In genomic region chr5:154857091-154857533, GRCh38 we compare ENCODE assay signal across 8 cellular contexts. TPM values are rescaled to one million over a fixed set of nuclear protein-coding genes. Genes with fewer than 3 reads are reported as not detected.
A peak's percentile ranks its signal among the peaks of the same experiment; 100 is the strongest.
DNase-seq lines count a peak whose midpoint lies in the region; ATAC-seq and TF ChIP-seq lines count a peak whose summit lies in the region.

No MANE protein-coding gene starts in this region.

- peak overlapping the region; percentile 61 for H3K4me3 ChIP-seq in SJSA1
- peak overlapping the region; percentile 64 to 85 (median 80) for H3K4me3 ChIP-seq in right lobe of liver

- H3K27ac ChIP-seq in SJSA1 (peak overlapping the region; percentile 95), right lobe of liver (peak overlapping the region; percentile 96 to 97 (median 97))

- 0% methylated on average over 6 of the region's 17 CpGs for WGBS in right lobe of liver (ENCODE audit: insufficient coverage, low coverage, low lambda C conversion rate, missing lambda C conversion rate)

- no peaks in the 10 kb centered on the region for H3K36me3 Mint-ChIP-seq in chondrocyte (ENCODE audit: low read depth)
- H3K36me3 Mint-ChIP-seq in stimulated activated naive CD8-positive, alpha-beta T cell treated with anti-CD3 and anti-CD28 coated beads, Interleukin-15, Interleukin-2, amounts not matched to agents 100 ng/mL and 50 ng/mL, for 24 hours (ENCODE audit: low read depth), result peaks cover 8% of the 10 kb centered on the region

- TF ChIP-seq POLR2A in right lobe of liver (IDR thresholded peaks at IDR 0.05), result no peak

- H3K36me3 ChIP-seq in SJSA1 (no peaks in the 10 kb centered on the region), right lobe of liver (no peaks in the 10 kb centered on the region)

- no peaks in the 10 kb centered on the region for H3K9me3 ChIP-seq in SJSA1 (replicated peaks)
- no peaks in the 10 kb centered on the region for H3K9me3 ChIP-seq in right lobe of liver

- H3K4me1 ChIP-seq in SJSA1 (replicated peaks), result peaks cover 18% of the 10 kb centered on the region
- peaks cover 0 to 32% (median 7%) of the 10 kb centered on the region in 4 donors for H3K4me1 ChIP-seq in right lobe of liver

- peak; percentile 58 for DNase-seq in activated naive CD4-positive, alpha-beta T cell treated with Interleukin-2 at 50 U/mL for 16 hours
- no peak for DNase-seq in activated naive CD4-positive, alpha-beta T cell (lab: John Stamatoyannopoulos, UW)
- DNase-seq in SJSA1 (ENCODE audit: low read depth in 1 of 2, low spot score in 2 of 2), result no peak
- no peak for DNase-seq in chondrocyte (ENCODE audit: low spot score)
- no peak for DNase-seq in right lobe of liver
- no peak for DNase-seq in NOMO-1 treated with DMSO at 0.1 percent for 48 hours (lab: John Stamatoyannopoulos, UW; ENCODE audit: unreplicated experiment)

- no peak for TF ChIP-seq CTCF in chondrocyte (IDR thresholded peaks at IDR 0.05)
- no peak for TF ChIP-seq CTCF in right lobe of liver (IDR thresholded peaks at IDR 0.05)

- H3K27ac Mint-ChIP-seq in chondrocyte (ENCODE audit: unreplicated experiment), result peak overlapping the region; percentile 99
- peak overlapping the region; percentile 99 for H3K27ac Mint-ChIP-seq in stimulated activated naive CD8-positive, alpha-beta T cell treated with anti-CD3 and anti-CD28 coated beads, Interleukin-15, Interleukin-2, amounts not matched to agents 100 ng/mL and 50 ng/mL, for 24 hours

- H3K27me3 ChIP-seq in SJSA1 (replicated peaks) (no peaks in the 10 kb centered on the region), right lobe of liver (no peaks in the 10 kb centered on the region)

- intact Hi-C loops in right lobe of liver (cut with DNase I), result loop anchor here in 1 of 2 donors (10.0 kb wide), 1 partner anchor 78 kb away; the partner anchor contains the start of gene GEMIN5

- no peaks in the 10 kb centered on the region for H3K27me3 Mint-ChIP-seq in chondrocyte (ENCODE audit: low read depth)
- no peaks in the 10 kb centered on the region for H3K27me3 Mint-ChIP-seq in stimulated activated naive CD8-positive, alpha-beta T cell treated with anti-CD3 and anti-CD28 coated beads, Interleukin-15, Interleukin-2, amounts not matched to agents 100 ng/mL and 50 ng/mL, for 24 hours

- peaks cover 37% of the 10 kb centered on the region for H3K4me1 Mint-ChIP-seq in chondrocyte (ENCODE audit: low read depth)
- H3K4me1 Mint-ChIP-seq in stimulated activated naive CD8-positive, alpha-beta T cell treated with anti-CD3 and anti-CD28 coated beads, Interleukin-15, Interleukin-2, amounts not matched to agents 100 ng/mL and 50 ng/mL, for 24 hours (ENCODE audit: low read depth), result peaks cover 35% of the 10 kb centered on the region

- H3K4me3 Mint-ChIP-seq in chondrocyte (ENCODE audit: unreplicated experiment), result peak overlapping the region; percentile 77
- peak overlapping the region; percentile 100 for H3K4me3 Mint-ChIP-seq in stimulated activated naive CD8-positive, alpha-beta T cell treated with anti-CD3 and anti-CD28 coated beads, Interleukin-15, Interleukin-2, amounts not matched to agents 100 ng/mL and 50 ng/mL, for 24 hours

- H3K9me3 Mint-ChIP-seq in chondrocyte (ENCODE audit: low read depth), result no peaks in the 10 kb centered on the region
- no peaks in the 10 kb centered on the region for H3K9me3 Mint-ChIP-seq in stimulated activated naive CD8-positive, alpha-beta T cell treated with anti-CD3 and anti-CD28 coated beads, Interleukin-15, Interleukin-2, amounts not matched to agents 100 ng/mL and 50 ng/mL, for 24 hours

- ATAC-seq in HG03045 (IDR thresholded peaks at IDR 0.05; ENCODE audit: unreplicated experiment), result peak; percentile 36
- peak; percentile 66 to 77 (median 71) for ATAC-seq in right lobe of liver

RNA-seq across cellular contexts. Expression of gene CNOT8, which starts 1.3 kb away (rescaled TPM):
- 87.9 and 102 TPM in 2 replicates for total RNA-seq in SJSA1 (2014; rRNA removed; shearing (Covaris generic))
- 35.3 to 37.0 TPM (median 36.3 TPM) in 3 replicates for total RNA-seq in chondrocyte
- 10 to 100 TPM; 12.4 to 19.6 (median 16.5) TPM for total RNA-seq in right lobe of liver

RNA-seq across cellular contexts. Expression of gene FAXDC2, which starts 6.7 kb away (rescaled TPM):
- 0.32 TPM in 1 of 2 replicates, not detected in the other for total RNA-seq in SJSA1 (2014; rRNA removed; shearing (Covaris generic))
- total RNA-seq in chondrocyte (2.3 to 6.1 TPM (median 2.5 TPM) in 3 replicates), right lobe of liver (10 to 100 TPM; 27.3 to 98.1 (median 53.2) TPM)
